ENCODE assay signal across 2 cellular contexts in genomic region chr10:125711110-125711750, GRCh38.
TF ChIP-seq lines count a peak whose summit lies in the region.

No MANE protein-coding gene starts in this region.

TF ChIP-seq in HEK293, 187 proteins besides CTCF, POLR2A, EP300 and RAD21:
- TF ChIP-seq SETDB1 (IDR thresholded peaks at IDR 0.05; ENCODE audit: insufficient read length, low read length) (peak; percentile 79), EGR2 (tag by site-specific recombination; IDR thresholded peaks at IDR 0.05; ENCODE audit: low read depth) (no peak), YY2 (tag by site-specific recombination; IDR thresholded peaks at IDR 0.05) (no peak), ZNF513 (tag by site-specific recombination; IDR thresholded peaks at IDR 0.05) (no peak), ZNF311 (tag by site-specific recombination; IDR thresholded peaks at IDR 0.05; ENCODE audit: borderline replicate concordance) (no peak)

TF ChIP-seq in K562, 482 proteins besides CTCF, POLR2A, EP300 and RAD21:
- TF ChIP-seq ZNF280B (CRISPR knock-in tag; IDR thresholded peaks at IDR 0.05) (no peak), ZMIZ1 (IDR thresholded peaks at IDR 0.05; ENCODE audit: low read depth in 2 of 2, low read length in 2 of 2) (no peak), TAL1 (IDR thresholded peaks at IDR 0.05) (no peak), DNMT1 (IDR thresholded peaks at IDR 0.05) (no peak), BHLHE40 (IDR thresholded peaks at IDR 0.05; ENCODE audit: low read length) (no peak), ILK (tag; IDR thresholded peaks at IDR 0.05; ENCODE audit: borderline replicate concordance, low read depth) (no peak), MTA2 (IDR thresholded peaks at IDR 0.05; ENCODE audit: low read depth) (no peak), GTF2A2 (tag; IDR thresholded peaks at IDR 0.05) (no peak), ARID1B (IDR thresholded peaks at IDR 0.05) (no peak), MYC (IDR thresholded peaks at IDR 0.05; ENCODE audit: low read depth, low read length) (no peak), MYC (CRISPR knock-in tag; IDR thresholded peaks at IDR 0.05; ENCODE audit: borderline replicate concordance, low read depth) (no peak), HCFC1 (IDR thresholded peaks at IDR 0.05; ENCODE audit: low read depth, low read length) (no peak), ARNT (IDR thresholded peaks at IDR 0.05) (no peak), ARID3B (CRISPR knock-in tag; IDR thresholded peaks at IDR 0.05; ENCODE audit: borderline replicate concordance) (no peak)
